8 cellular contexts compared by ENCODE assay signal in genomic region chr5:95822408-95823240, GRCh38. TPM values are rescaled to one million over a fixed set of nuclear protein-coding genes. Genes with fewer than 3 reads are reported as not detected.
A peak's percentile ranks its signal among the peaks of the same experiment; 100 is the strongest.
DNase-seq lines count a peak whose midpoint lies in the region; ATAC-seq and TF ChIP-seq lines count a peak whose summit lies in the region.

Gene GLRX (minus strand): TSS chr5:95822726. CDS start chr5:95822662, 64 bp downstream.

- H3K9me3 ChIP-seq in lung (ENCODE audit: control insufficient read depth in 2 of 2, insufficient read depth in 1 of 2, low read length in 1 of 2): no peaks in the 10 kb centered on the region
- no peaks in the 10 kb centered on the region for H3K9me3 ChIP-seq in stomach

- peak; percentile 47 for ATAC-seq in HG02885 (IDR thresholded peaks at IDR 0.05; ENCODE audit: poor library complexity, unreplicated experiment)
- ATAC-seq in effector memory CD8-positive, alpha-beta T cell (replicated peaks): peak; percentile 37
- ATAC-seq in lung (ENCODE audit: insufficient read depth, low FRiP score): peak; percentile 63

- H3K4me1 ChIP-seq in lung (ENCODE audit: control insufficient read depth in 2 of 2, insufficient read depth in 2 of 2, low read length in 2 of 2) (peaks cover 17 to 24% of the 10 kb centered on the region in 2 donors), stomach (peaks cover 63 to 85% (median 69%) of the 10 kb centered on the region in 4 donors)

- H3K27me3 ChIP-seq in lung (ENCODE audit: control insufficient read depth, insufficient read depth) (no peaks in the 10 kb centered on the region), stomach (no peaks in the 10 kb centered on the region)

- peaks cover 26% of the 10 kb centered on the region for H3K36me3 Mint-ChIP-seq in effector memory CD8-positive, alpha-beta T cell (ENCODE audit: insufficient read depth)

- intact Hi-C loops in stomach (cut with DNase I; ENCODE audit: low total_unique reads): no loop called here

- no peaks in the 10 kb centered on the region for H3K27me3 Mint-ChIP-seq in effector memory CD8-positive, alpha-beta T cell

- TF ChIP-seq POLR2A in stomach (IDR thresholded peaks at IDR 0.05): peak in 1 of 4 donors; percentile 55

- H3K27ac ChIP-seq in lung (ENCODE audit: low read depth in 1 of 2, low read length in 1 of 2) (peak within 1 kb of the TSS; percentile 88 to 94), stomach (peak within 1 kb of the TSS; percentile 69 to 96 (median 90))

- H3K36me3 ChIP-seq in lung (ENCODE audit: control insufficient read depth in 2 of 2, insufficient read depth in 2 of 2, low read length in 2 of 2) (no peaks in the 10 kb centered on the region), stomach (no peaks in the 10 kb centered on the region)

- TF ChIP-seq CTCF in GM13977 (IDR thresholded peaks at IDR 0.05; ENCODE audit: extremely low read depth, insufficient read depth, missing control alignments): no peak
- TF ChIP-seq CTCF in lung (IDR thresholded peaks at IDR 0.05; ENCODE audit: control extremely low read depth, extremely low read depth): no peak
- TF ChIP-seq CTCF in stomach (IDR thresholded peaks at IDR 0.05): no peak

- TF ChIP-seq EP300 in stomach (IDR thresholded peaks at IDR 0.05): no peak

- peak within 1 kb of the TSS; percentile 96 to 99 for H3K4me3 Mint-ChIP-seq in effector memory CD8-positive, alpha-beta T cell

- no peaks in the 10 kb centered on the region for H3K9me3 Mint-ChIP-seq in effector memory CD8-positive, alpha-beta T cell

- H3K4me1 Mint-ChIP-seq in effector memory CD8-positive, alpha-beta T cell (ENCODE audit: low read depth in 2 of 2): peaks cover 48 to 65% of the 10 kb centered on the region in 2 donors

- peak within 1 kb of the TSS; percentile 96 to 98 for H3K27ac Mint-ChIP-seq in effector memory CD8-positive, alpha-beta T cell

- peak within 1 kb of the TSS; percentile 74 for H3K4me3 ChIP-seq in lung
- peak within 1 kb of the TSS; percentile 73 to 87 (median 80) for H3K4me3 ChIP-seq in stomach

- DNase-seq in AG08396 (ENCODE audit: low spot score): peak; percentile 81
- DNase-seq in GM13977 (ENCODE audit: low spot score): peak; percentile 64
- DNase-seq in NCI-H2029 treated with DMSO at 0.1 percent for 48 hours (lab: John Stamatoyannopoulos, UW): peak; percentile 60
- DNase-seq in activated CD4-positive, CD25-positive, alpha-beta regulatory T cell treated with anti-CD3 and anti-CD28 coated beads, Interleukin-2, amount 50 U/mL, for 72 hours: peak; percentile 52
- DNase-seq in effector memory CD8-positive, alpha-beta T cell: peak; percentile 36 to 47 (median 37)
- peak; percentile 77 for DNase-seq in lung (ENCODE audit: low spot score)
- peak; percentile 81 for DNase-seq in stomach

- 0% methylated on average over 14 of the region's 14 CpGs for WGBS in lung, 2 donors
- WGBS in stomach, 5 donors: 0 to 3% (median 0%) methylated on average over 14 of the region's 14 CpGs

- in situ Hi-C loops in GM13977 (cut with MboI; ENCODE audit: low pct_unique_long_range_greater_than_20kb, low sequenced_read_pairs, unreplicated experiment): no loop called here

RNA-seq across cellular contexts. Expression of gene GLRX, which starts in this region (rescaled TPM):
- total RNA-seq in lung: 10 to 100 TPM; 23.1 to 78.7 TPM
- 100 to 1,000 TPM; 104 to 300 TPM for polyA plus RNA-seq in lung
- total RNA-seq in stomach: 10 to 100 TPM; 11.3 to 30.4 (median 14.0) TPM
- 100 to 1,000 TPM in 1 of 3 donors, 10 to 100 TPM in 2; 51.0 to 211 (median 65.7) TPM for polyA plus RNA-seq in stomach

Comparison
In these comparisons a context has a peak if more than half of its experiments do, and no peak if none do; other contexts are left out.
1. Peak in every context shown above with its lines: DNase-seq, ATAC-seq, H3K4me3 ChIP-seq and H3K27ac ChIP-seq.